ENCODE assay signal across 17 cellular contexts in the genomic region with DNA sequence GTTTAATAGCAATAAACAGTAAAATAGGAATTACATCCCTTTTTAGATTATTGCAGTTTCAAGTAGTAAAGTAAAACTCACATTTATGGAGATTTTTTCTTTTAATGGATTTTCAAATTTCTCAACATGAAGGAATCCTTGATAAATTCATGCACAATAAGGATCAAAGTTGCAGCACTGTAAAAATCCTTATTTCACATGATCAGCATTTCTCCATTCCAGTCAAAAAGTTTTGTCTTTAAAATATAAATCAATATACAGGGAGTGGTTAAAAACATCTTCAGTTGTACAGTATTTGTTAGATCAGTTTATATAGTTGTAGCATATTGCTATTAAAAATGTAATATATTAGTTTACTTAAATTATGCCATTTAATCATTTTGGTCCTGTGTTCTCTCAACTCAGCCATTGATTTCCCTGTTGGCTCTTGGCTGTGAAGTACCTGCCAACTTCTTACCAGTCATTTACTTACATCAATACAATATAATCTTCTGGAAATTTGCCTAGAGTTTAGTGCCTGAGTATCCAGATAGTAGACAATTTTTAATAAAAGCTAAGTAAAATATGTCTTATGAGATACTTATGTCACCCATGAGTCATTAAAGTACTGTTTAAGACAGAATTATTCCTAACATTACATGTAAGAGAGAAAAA. TPM values are rescaled to one million over a fixed set of nuclear protein-coding genes. Genes with fewer than 3 reads are reported as not detected.
A peak's percentile ranks its signal among the peaks of the same experiment; 100 is the strongest.
DNase-seq lines count a peak whose midpoint lies in the region; ATAC-seq, FAIRE-seq and TF ChIP-seq lines count a peak whose summit lies in the region.
"Had no signal": no experiment of that assay in that cellular context is flagged by ENCODE, and none has a peak within 500 bp of the region (broad histone marks: within the 10 kb centered on the region; RNA-seq: fewer than 3 reads in every experiment).

No MANE protein-coding gene starts in this region.

- no peaks in the 10 kb centered on the region for H3K9me2 ChIP-seq in SK-N-SH

- H3K79me2 ChIP-seq in SK-N-SH (ENCODE audit: insufficient read depth) (no peaks in the 10 kb centered on the region), K562 (ENCODE audit: control insufficient read depth, insufficient read depth, low read length) (no peaks in the 10 kb centered on the region; the same call in 2 of the 3 replicates), neural progenitor cell (ENCODE audit: low read depth) (peaks cover 45% of the 10 kb centered on the region)

- peaks cover 22% of the 10 kb centered on the region for H3K36me3 Mint-ChIP-seq in neural progenitor cell

- H3F3A ChIP-seq in SK-N-SH (replicated peaks; ENCODE audit: insufficient read depth) = no peaks in the 10 kb centered on the region
- H3F3A ChIP-seq in neural progenitor cell (ENCODE audit: low read depth) = peaks cover 5% of the 10 kb centered on the region

- BruUV-seq in K562 (replicated peaks; lab: Mats Ljungman, UMichigan) = no TSS peak

- no peak overlapping the region for H3K27ac Mint-ChIP-seq in neural progenitor cell
- H3K27ac Mint-ChIP-seq: CD14-positive monocyte; CD4-positive, alpha-beta memory T cell had no signal

- CTCF ChIA-PET in SK-N-SH (lab: Yijun Ruan, JAX) = no interaction called here
- CTCF ChIA-PET in K562 (lab: Yijun Ruan, JAX; ENCODE audit: low intra/inter-chr PET ratio) = no interaction called here

- H3K4me1 ChIP-seq in SK-N-SH (ENCODE audit: control insufficient read depth in 1 of 2, insufficient read depth in 2 of 2, low read depth in 1 of 2, low read length in 1 of 2) (no peaks in the 10 kb centered on the region), K562 (replicated peaks in 1 of 2; ENCODE audit: control insufficient read depth in 2 of 2, insufficient read depth in 2 of 2, low read length in 2 of 2) (no peaks in the 10 kb centered on the region), neural progenitor cell (peaks cover under 1% of the 10 kb centered on the region)
- H3K4me1 ChIP-seq: BLaER1, HAP-1 had no signal

- H3K4me2 ChIP-seq in SK-N-SH = no peak overlapping the region
- H3K4me2 ChIP-seq in K562 (ENCODE audit: insufficient read depth, low read length) = no peak overlapping the region
- H3K4me2 ChIP-seq in neural progenitor cell = no peak overlapping the region
- H3K4me2 ChIP-seq: BLaER1 had no signal

- TF ChIP-seq RAD21 in SK-N-SH (IDR thresholded peaks at IDR 0.05; ENCODE audit: low read length) (no peak), K562 (CRISPR knock-in tag; conservative IDR thresholded peaks at IDR 0.05 in 1 of 2, IDR thresholded peaks at IDR 0.05 in 1 of 2) (no peak)

- no peaks in the 10 kb centered on the region for H3K27me3 Mint-ChIP-seq in neural progenitor cell (ENCODE audit: insufficient read depth, low read depth)
- H3K27me3 Mint-ChIP-seq: CD4-positive, alpha-beta memory T cell had no signal

- DNase-seq in SK-N-SH (no peak), LNCaP clone FGC (ENCODE audit: low read depth) (peak; percentile 50), K562 (ENCODE audit: extremely low read depth in 1 of 4, low spot score in 3 of 4) (no peak), neural progenitor cell (ENCODE audit: low spot score) (no peak), NAMALWA (ENCODE audit: low spot score) (no peak), D721Med (ENCODE audit: insufficient read length, low spot score) (no peak)
- DNase-seq: CD4-positive, alpha-beta memory T cell; DMS53; DND-41; EL; GM23248 had no signal

- no peak for ATAC-seq in SK-N-SH treated with all-trans-retinoic acid at 6 μM for 48 hours
- ATAC-seq in K562 = no peak
- ATAC-seq: GM12878 had no signal

- no peaks in the 10 kb centered on the region for H3K4me1 Mint-ChIP-seq in neural progenitor cell
- H3K4me1 Mint-ChIP-seq: CD14-positive monocyte; CD4-positive, alpha-beta memory T cell had no signal

- no peak overlapping the region for H3K9ac ChIP-seq in SK-N-SH
- no peak overlapping the region for H3K9ac ChIP-seq in K562 (ENCODE audit: insufficient read depth in 1 of 2, low read depth in 2 of 2, low read length in 2 of 2)
- H3K9ac ChIP-seq in neural progenitor cell = no peak overlapping the region
- H3K9ac ChIP-seq: BLaER1, GM23248 had no signal

- no peak for TF ChIP-seq EP300 in SK-N-SH (IDR thresholded peaks at IDR 0.05; ENCODE audit: borderline replicate concordance in 1 of 2, low read depth in 1 of 2, low read length in 1 of 2)
- no peak for TF ChIP-seq EP300 in K562 (IDR thresholded peaks at IDR 0.05; ENCODE audit: low read length)

- no peaks in the 10 kb centered on the region for H3K9me3 ChIP-seq in SK-N-SH
- H3K9me3 ChIP-seq in K562 (replicated peaks; ENCODE audit: control insufficient read depth, insufficient read depth, low read depth, low read length) = no peaks in the 10 kb centered on the region; the same call in 1 of the 2 replicates
- no peaks in the 10 kb centered on the region for H3K9me3 ChIP-seq in neural progenitor cell (ENCODE audit: low read depth)
- H3K9me3 ChIP-seq: BLaER1, HAP-1 had no signal

- H3K36me3 ChIP-seq in SK-N-SH (replicated peaks in 1 of 2; ENCODE audit: control insufficient read depth in 1 of 2, insufficient read depth in 2 of 2, low read length in 1 of 2) (no peaks in the 10 kb centered on the region), K562 (ENCODE audit: control insufficient read depth, insufficient read depth, low read length) (peaks cover 4% of the 10 kb centered on the region; the same call in 2 of the 3 replicates), neural progenitor cell (peaks cover 40% of the 10 kb centered on the region)
- H3K36me3 ChIP-seq: HAP-1 had no signal

- H3K4me3 ChIP-seq in SK-N-SH (ENCODE audit: low read depth in 2 of 2, low read length in 1 of 2) (no peak overlapping the region), LNCaP clone FGC (ENCODE audit: low read depth, low read length) (no peak overlapping the region), K562 (no peak overlapping the region), neural progenitor cell (no peak overlapping the region)
- H3K4me3 ChIP-seq: BLaER1, GM12878, GM23248, HAP-1 had no signal

- H3K9me1 ChIP-seq in K562 (ENCODE audit: control insufficient read depth, insufficient read depth, low read length) = no peaks in the 10 kb centered on the region

- H4K20me1 ChIP-seq in SK-N-SH (ENCODE audit: insufficient read depth) (no peaks in the 10 kb centered on the region), K562 (replicated peaks; ENCODE audit: control insufficient read depth, insufficient read depth, low read length) (no peaks in the 10 kb centered on the region), neural progenitor cell (ENCODE audit: low read depth) (no peaks in the 10 kb centered on the region)
- H4K20me1 ChIP-seq: BLaER1 had no signal

- in situ Hi-C loops in K562 (cut with MboI) = no loop called here

- TF ChIP-seq POLR2A in K562 (conservative IDR thresholded peaks at IDR 0.05) = no peak

- H2AFZ ChIP-seq in SK-N-SH (ENCODE audit: low read depth) (no peak overlapping the region), K562 (ENCODE audit: low read depth, low read length) (no peak overlapping the region), neural progenitor cell (replicated peaks) (no peak overlapping the region)
- H2AFZ ChIP-seq: GM23248 had no signal

- intact Hi-C loops in K562 (cut with micrococcal nuclease) = no loop called here

- no peak for FAIRE-seq in K562 (lab: Jason Lieb, UNC)
- no peak for FAIRE-seq in D721Med (lab: Jason Lieb, UNC)
- FAIRE-seq: GM12878 had no signal

- H3K27me3 ChIP-seq in SK-N-SH (ENCODE audit: insufficient read depth) (no peaks in the 10 kb centered on the region), K562 (ENCODE audit: control insufficient read depth in 2 of 2, insufficient read depth in 2 of 2, low read length in 2 of 2) (no peaks in the 10 kb centered on the region), neural progenitor cell (no peaks in the 10 kb centered on the region)
- H3K27me3 ChIP-seq: BLaER1 had no signal

- H3K9me3 Mint-ChIP-seq in neural progenitor cell = peaks cover 2% of the 10 kb centered on the region
- H3K9me3 Mint-ChIP-seq: CD4-positive, alpha-beta memory T cell had no signal

- POLR2A ChIA-PET in SK-N-SH (lab: Yijun Ruan, JAX) = no interaction called here
- POLR2A ChIA-PET in K562 (lab: Yijun Ruan, JAX) = no interaction called here

- H3K4me3 Mint-ChIP-seq in neural progenitor cell = no peak overlapping the region
- H3K4me3 Mint-ChIP-seq: CD14-positive monocyte; CD4-positive, alpha-beta memory T cell had no signal

- H3K27ac ChIP-seq in SK-N-SH (ENCODE audit: low read depth in 2 of 2, low read length in 1 of 2) = no peak overlapping the region
- H3K27ac ChIP-seq in K562 (ENCODE audit: extremely low read depth, low read depth, low read length) = no peak overlapping the region
- H3K27ac ChIP-seq in neural progenitor cell = peak overlapping the region; percentile 41
- H3K27ac ChIP-seq: 22Rv1, BLaER1, GM23248 had no signal

- TF ChIP-seq CTCF in SK-N-SH (IDR thresholded peaks at IDR 0.05) = no peak
- TF ChIP-seq CTCF in LNCaP clone FGC (IDR thresholded peaks at IDR 0.05; ENCODE audit: control insufficient read depth, extremely low read depth, insufficient read depth) = no peak
- no peak for TF ChIP-seq CTCF in K562 (IDR thresholded peaks at IDR 0.05 in 2 of 3, conservative IDR thresholded peaks at IDR 0.05 in 1 of 3; ENCODE audit: insufficient read depth in 2 of 3, low read depth in 1 of 3, low read length in 3 of 3)
- TF ChIP-seq CTCF in neural progenitor cell (IDR thresholded peaks at IDR 0.05) = no peak
- TF ChIP-seq CTCF in D721Med (IDR thresholded peaks at IDR 0.05; ENCODE audit: insufficient read depth, missing control alignments) = no peak

RNA-seq across cellular contexts. Expression of a gene that starts 12.1 kb away (rescaled TPM):
- polyA plus RNA-seq in SK-N-SH (2012; rRNA removed) = 7.0 and 8.3 TPM in 2 replicates
- polyA plus RNA-seq in SK-N-SH (2012; cell fraction: cytosol; rRNA removed) = 9.2 and 10.5 TPM in 2 replicates
- polyA plus RNA-seq in SK-N-SH (2012; cell fraction: nucleus; rRNA removed) = 5.4 and 6.4 TPM in 2 replicates
- total RNA-seq in K562 (2011; cell fraction: chromatin; rRNA removed; ENCODE audit: low replicate concordance) = 37.2 and 90.3 TPM in 2 replicates
- 25.0 and 27.9 TPM in 2 replicates for total RNA-seq in K562 (2011; cell fraction: nucleolus; rRNA removed)
- 52.5 and 116 TPM in 2 replicates for total RNA-seq in K562 (2011; cell fraction: nucleoplasm; rRNA removed)
- total RNA-seq in K562 (2014; rRNA removed) = 25.5 and 28.7 TPM in 2 replicates
- 37.6 and 39.0 TPM in 2 replicates for total RNA-seq in K562 (2014; rRNA removed; fragmentation: Illumina TruSeq; extraction: Trizol)
- total RNA-seq in K562 (2015; rRNA removed; fragmentation: Illumina TruSeq; extraction: Trizol) = 38.6 and 38.7 TPM in 2 replicates
- total RNA-seq in K562 (2021) = 24.1 and 27.8 TPM in 2 replicates
- polyA plus RNA-seq in K562 (2011; rRNA removed) = 59.2 and 60.3 TPM in 2 replicates
- polyA plus RNA-seq in K562 (2011; cell fraction: cytosol; rRNA removed) = 18.2 and 36.0 TPM in 2 replicates
- polyA plus RNA-seq in K562 (2011; cell fraction: nucleus; rRNA removed) = 16.1 and 28.3 TPM in 2 replicates
- polyA plus RNA-seq in K562 (2012) = 29.3 and 38.7 TPM in 2 replicates
- 34.8 and 43.7 TPM in 2 replicates for polyA plus RNA-seq in K562 (2014; fragmentation: Illumina TruSeq; extraction: Trizol)
- polyA plus RNA-seq in K562 (2014; fragmentation: Nextera tagmentation; extraction: Ambion mirVana) = 10 to 100 TPM; 47.3 to 59.5 TPM
- polyA plus RNA-seq in K562 (2014; rRNA removed) = 26.8 and 40.9 TPM in 2 replicates
- 52.9 and 73.6 TPM in 2 replicates for polyA minus RNA-seq in K562 (2011; rRNA and poly(A)+ RNA removed)
- 17.2 and 29.0 TPM in 2 replicates for polyA minus RNA-seq in K562 (2011; cell fraction: cytosol; rRNA and poly(A)+ RNA removed)
- 78.0 and 156 TPM in 2 replicates for polyA minus RNA-seq in K562 (2011; cell fraction: nucleus; rRNA and poly(A)+ RNA removed)
- 92.1 and 147 TPM in 2 replicates for total RNA-seq in neural progenitor cell (ENCODE audit: low replicate concordance)

RNA-seq across cellular contexts. Expression of a gene that starts 12.2 kb away (rescaled TPM):
- polyA plus RNA-seq in SK-N-SH (2012; rRNA removed) = 29.2 and 40.9 TPM in 2 replicates
- 38.6 and 83.3 TPM in 2 replicates for polyA plus RNA-seq in SK-N-SH (2012; cell fraction: cytosol; rRNA removed)
- polyA plus RNA-seq in SK-N-SH (2012; cell fraction: nucleus; rRNA removed) = 14.3 and 18.7 TPM in 2 replicates
- 22.8 and 75.8 TPM in 2 replicates for total RNA-seq in K562 (2011; cell fraction: chromatin; rRNA removed; ENCODE audit: low replicate concordance)
- 14.7 and 32.1 TPM in 2 replicates for total RNA-seq in K562 (2011; cell fraction: nucleolus; rRNA removed)
- total RNA-seq in K562 (2011; cell fraction: nucleoplasm; rRNA removed) = 44.4 and 85.9 TPM in 2 replicates
- total RNA-seq in K562 (2014; rRNA removed) = 50.2 and 84.0 TPM in 2 replicates
- 102 and 169 TPM in 2 replicates for total RNA-seq in K562 (2014; rRNA removed; fragmentation: Illumina TruSeq; extraction: Trizol)
- total RNA-seq in K562 (2015; rRNA removed; fragmentation: Illumina TruSeq; extraction: Trizol) = 197 and 202 TPM in 2 replicates
- 56.0 and 62.3 TPM in 2 replicates for total RNA-seq in K562 (2021)
- 63.2 and 92.2 TPM in 2 replicates for polyA plus RNA-seq in K562 (2011; rRNA removed)
- polyA plus RNA-seq in K562 (2011; cell fraction: cytosol; rRNA removed) = 30.3 and 64.9 TPM in 2 replicates
- polyA plus RNA-seq in K562 (2011; cell fraction: nucleus; rRNA removed) = 28.0 and 50.0 TPM in 2 replicates
- polyA plus RNA-seq in K562 (2012) = 61.9 and 88.4 TPM in 2 replicates
- polyA plus RNA-seq in K562 (2014; fragmentation: Illumina TruSeq; extraction: Trizol) = 63.5 and 74.3 TPM in 2 replicates
- polyA plus RNA-seq in K562 (2014; fragmentation: Nextera tagmentation; extraction: Ambion mirVana) = 100 to 1,000 TPM; 179 to 214 TPM
- 170 and 245 TPM in 2 replicates for polyA plus RNA-seq in K562 (2014; rRNA removed)
- polyA minus RNA-seq in K562 (2011; rRNA and poly(A)+ RNA removed) = 50.0 and 53.8 TPM in 2 replicates
- 9.6 and 44.7 TPM in 2 replicates for polyA minus RNA-seq in K562 (2011; cell fraction: cytosol; rRNA and poly(A)+ RNA removed)
- 30.7 and 56.2 TPM in 2 replicates for polyA minus RNA-seq in K562 (2011; cell fraction: nucleus; rRNA and poly(A)+ RNA removed)
- 95.2 and 122 TPM in 2 replicates for total RNA-seq in neural progenitor cell (ENCODE audit: low replicate concordance)
